In genomic region chr14:30995674-30996073, GRCh38 we compare ENCODE assay signal across 13 cellular contexts. TPM values are rescaled to one million over a fixed set of nuclear protein-coding genes. Genes with fewer than 3 reads are reported as not detected.
DNase-seq lines count a peak whose midpoint lies in the region; ATAC-seq and TF ChIP-seq lines count a peak whose summit lies in the region.
"Had no signal": no experiment of that assay in that cellular context is flagged by ENCODE, and none has a peak within 500 bp of the region (broad histone marks: within the 10 kb centered on the region; RNA-seq: fewer than 3 reads in every experiment).

No MANE protein-coding gene starts in this region.

- no peak overlapping the region for H2BK15ac ChIP-seq in mesenchymal stem cell (ENCODE audit: low read depth, poor library complexity, severe bottlenecking)

- H3K27me3 ChIP-seq in heart left ventricle (no peaks in the 10 kb centered on the region), mesenchymal stem cell (ENCODE audit: control insufficient read depth in 1 of 2, insufficient read depth in 1 of 2, low read length in 2 of 2) (no peaks in the 10 kb centered on the region), body of pancreas (no peaks in the 10 kb centered on the region)

- no peak overlapping the region for H3K23ac ChIP-seq in mesenchymal stem cell (ENCODE audit: low read length in 2 of 2)

- H3K79me1 ChIP-seq in mesenchymal stem cell (replicated peaks; ENCODE audit: low read length, poor library complexity, severe bottlenecking): no peaks in the 10 kb centered on the region

- peak overlapping the region; percentile 62 for H3K4me3 Mint-ChIP-seq in activated T-helper 17 cell treated with anti-CD3 and anti-CD28 coated beads, Interleukin-2, amount 50 U/mL, for 72 hours
- no peak overlapping the region for H3K4me3 Mint-ChIP-seq in stimulated activated memory B cell treated with anti-CD40 and anti-IgM and Interleukin-4, amounts not matched to agents 10 μg/mL and 1 μg/mL and 100 μg/mL, for 72 hours

- TF ChIP-seq CTCF in heart left ventricle (IDR thresholded peaks at IDR 0.05) (no peak), body of pancreas (IDR thresholded peaks at IDR 0.05) (no peak)

- intact Hi-C loops in heart left ventricle (cut with DNase I): no loop called here
- intact Hi-C loops in left cardiac atrium (cut with DNase I): no loop called here
- intact Hi-C loops in body of pancreas (cut with DNase I): no loop called here

- H3K27ac Mint-ChIP-seq in activated T-helper 17 cell treated with anti-CD3 and anti-CD28 coated beads, Interleukin-2, amount 50 U/mL, for 72 hours: peak overlapping the region; percentile 82
- peak overlapping the region; percentile 51 for H3K27ac Mint-ChIP-seq in stimulated activated memory B cell treated with anti-CD40 and anti-IgM and Interleukin-4, amounts not matched to agents 10 μg/mL and 1 μg/mL and 100 μg/mL, for 72 hours

- no peaks in the 10 kb centered on the region for H3K9me3 Mint-ChIP-seq in activated T-helper 17 cell treated with anti-CD3 and anti-CD28 coated beads, Interleukin-2, amount 50 U/mL, for 72 hours
- peaks cover 4% of the 10 kb centered on the region for H3K9me3 Mint-ChIP-seq in stimulated activated memory B cell treated with anti-CD40 and anti-IgM and Interleukin-4, amounts not matched to agents 10 μg/mL and 1 μg/mL and 100 μg/mL, for 72 hours

- no peak for TF ChIP-seq POLR2A in heart left ventricle (IDR thresholded peaks at IDR 0.05)
- no peak for TF ChIP-seq POLR2A in body of pancreas (IDR thresholded peaks at IDR 0.05)

- peaks cover 22% of the 10 kb centered on the region for H3K4me1 Mint-ChIP-seq in activated T-helper 17 cell treated with anti-CD3 and anti-CD28 coated beads, Interleukin-2, amount 50 U/mL, for 72 hours
- H3K4me1 Mint-ChIP-seq in stimulated activated memory B cell treated with anti-CD40 and anti-IgM and Interleukin-4, amounts not matched to agents 10 μg/mL and 1 μg/mL and 100 μg/mL, for 72 hours: peaks cover 52% of the 10 kb centered on the region

- no peak overlapping the region for H2BK5ac ChIP-seq in mesenchymal stem cell (ENCODE audit: low read depth, low read length, poor library complexity, severe bottlenecking)

- H4K8ac ChIP-seq in mesenchymal stem cell (ENCODE audit: low read length): no peak overlapping the region

- no peak overlapping the region for H2AFZ ChIP-seq in mesenchymal stem cell (ENCODE audit: low read depth, low read length)

- H2BK120ac ChIP-seq in mesenchymal stem cell (ENCODE audit: low read depth, low read length): no peak overlapping the region

- H3K14ac ChIP-seq in mesenchymal stem cell (ENCODE audit: low read length in 2 of 2): no peak overlapping the region

- H3K18ac ChIP-seq in mesenchymal stem cell (ENCODE audit: low read depth in 1 of 2, low read length in 2 of 2): no peak overlapping the region

- peaks cover 0 to 13% (median 0%) of the 10 kb centered on the region in 9 donors for H3K36me3 ChIP-seq in heart left ventricle
- H3K36me3 ChIP-seq in mesenchymal stem cell (ENCODE audit: control insufficient read depth in 1 of 2, insufficient read depth in 2 of 2, low read depth in 1 of 2, low read length in 2 of 2): peaks cover 7 to 14% of the 10 kb centered on the region in 2 experiments
- no peaks in the 10 kb centered on the region for H3K36me3 ChIP-seq in body of pancreas (replicated peaks in 1 of 2; ENCODE audit: insufficient read depth in 1 of 2, low read depth in 2 of 2)

- no peak overlapping the region for H3K4me3 ChIP-seq in heart left ventricle
- no peak overlapping the region for H3K4me3 ChIP-seq in mesenchymal stem cell (ENCODE audit: insufficient read depth in 1 of 2, low read depth in 1 of 2, low read length in 2 of 2)
- no peak overlapping the region for H3K4me3 ChIP-seq in body of pancreas

- no peak overlapping the region for H2AK5ac ChIP-seq in mesenchymal stem cell (ENCODE audit: low read length, severe bottlenecking)

- no peaks in the 10 kb centered on the region for H3K27me3 Mint-ChIP-seq in activated T-helper 17 cell treated with anti-CD3 and anti-CD28 coated beads, Interleukin-2, amount 50 U/mL, for 72 hours
- H3K27me3 Mint-ChIP-seq in stimulated activated memory B cell treated with anti-CD40 and anti-IgM and Interleukin-4, amounts not matched to agents 10 μg/mL and 1 μg/mL and 100 μg/mL, for 72 hours: no peaks in the 10 kb centered on the region

- H3K4me2 ChIP-seq in mesenchymal stem cell (ENCODE audit: low read length, poor library complexity, severe bottlenecking): no peak overlapping the region

- WGBS in heart left ventricle, 4 donors: 51 to 74% (median 60%) methylated on average over 3 of the region's 3 CpGs
- 87% methylated on average over 3 of the region's 3 CpGs for WGBS in mesenchymal stem cell
- WGBS in body of pancreas, 2 donors: 71 to 81% methylated on average over 3 of the region's 3 CpGs

- H4K91ac ChIP-seq in mesenchymal stem cell (ENCODE audit: low read length): no peak overlapping the region

- DNase-seq in heart left ventricle (no peak), left cardiac atrium (no peak), mesenchymal stem cell (no peak), body of pancreas (no peak)
- DNase-seq: effector memory CD4-positive, alpha-beta T cell; foreskin melanocyte; NCI-H146; NCI-H345; stimulated activated naive CD4-positive, alpha-beta T cell treated with Interleukin-2 at 50 U/mL for 16 hours had no signal

- no peak overlapping the region for H2BK12ac ChIP-seq in mesenchymal stem cell (ENCODE audit: low read length in 2 of 2)

- peaks cover 25% of the 10 kb centered on the region for H3K36me3 Mint-ChIP-seq in activated T-helper 17 cell treated with anti-CD3 and anti-CD28 coated beads, Interleukin-2, amount 50 U/mL, for 72 hours (ENCODE audit: low read depth)
- H3K36me3 Mint-ChIP-seq in stimulated activated memory B cell treated with anti-CD40 and anti-IgM and Interleukin-4, amounts not matched to agents 10 μg/mL and 1 μg/mL and 100 μg/mL, for 72 hours: peaks cover 35% of the 10 kb centered on the region

- H3K27ac ChIP-seq in heart left ventricle (peak overlapping the region in 8 of 12 donors; percentile 3 to 61 (median 48)), mesenchymal stem cell (ENCODE audit: low read length, poor library complexity, severe bottlenecking) (no peak overlapping the region), body of pancreas (no peak overlapping the region)

- H3K4ac ChIP-seq in mesenchymal stem cell (ENCODE audit: low read depth in 1 of 2, low read length in 2 of 2): no peak overlapping the region

- ATAC-seq in heart left ventricle: peak in 1 of 4 donors; percentile 18
- ATAC-seq in left cardiac atrium: no peak
- no peak for ATAC-seq in activated T-helper 17 cell treated with anti-CD3 and anti-CD28 coated beads, Interleukin-2, amount 50 U/mL, for 72 hours (replicated peaks)
- ATAC-seq in stimulated activated memory B cell treated with anti-CD40 and anti-IgM and Interleukin-4, amounts not matched to agents 10 μg/mL and 1 μg/mL and 100 μg/mL, for 72 hours: no peak
- ATAC-seq in body of pancreas: no peak
- no peak for ATAC-seq in GM21390 (IDR thresholded peaks at IDR 0.05; ENCODE audit: unreplicated experiment)
- no peak for ATAC-seq in GM19463 (IDR thresholded peaks at IDR 0.05; ENCODE audit: unreplicated experiment)

- H3K4me1 ChIP-seq in heart left ventricle (peaks cover 7 to 61% (median 31%) of the 10 kb centered on the region in 12 donors), mesenchymal stem cell (ENCODE audit: control insufficient read depth, insufficient read depth, low read depth, low read length) (no peaks in the 10 kb centered on the region), body of pancreas (peaks cover 24% of the 10 kb centered on the region)

- H3K9ac ChIP-seq in mesenchymal stem cell (ENCODE audit: low read length): peak overlapping the region; percentile 73

- peaks cover 0 to 25% (median 12%) of the 10 kb centered on the region in 12 donors for H3K9me3 ChIP-seq in heart left ventricle
- peaks cover 11% of the 10 kb centered on the region for H3K9me3 ChIP-seq in mesenchymal stem cell (ENCODE audit: control insufficient read depth, low read length)
- no peaks in the 10 kb centered on the region for H3K9me3 ChIP-seq in body of pancreas

RNA-seq across cellular contexts. Expression of gene AP4S1, which starts 29.8 kb away (rescaled TPM):
- total RNA-seq in heart left ventricle (10 to 100 TPM in 4 of 9 donors, 1 to 10 TPM in 5; 6.4 to 11.9 (median 8.6) TPM), left cardiac atrium (1 to 10 TPM; 6.3 to 7.5 TPM), body of pancreas (10 to 100 TPM in 1 of 2 donors, 1 to 10 TPM in 1; 8.6 to 13.7 TPM)
- polyA plus RNA-seq in heart left ventricle: 10 to 100 TPM in 1 of 2 donors, 1 to 10 TPM in 1; 7.5 to 11.8 TPM
- 1 to 10 TPM; 4.3 to 5.9 TPM for total RNA-seq in activated T-helper 17 cell treated with anti-CD3 and anti-CD28 coated beads, Interleukin-2, amount 50 U/mL, for 72 hours
- 6.7 TPM for polyA plus RNA-seq in mesenchymal stem cell (2013, experiment 1 of 2)
- polyA plus RNA-seq in mesenchymal stem cell (2013, experiment 2 of 2): 7.0 TPM

RNA-seq across cellular contexts. Expression of gene STRN3, which starts 30.5 kb away (rescaled TPM):
- total RNA-seq in heart left ventricle: 10 to 100 TPM; 29.3 to 60.3 (median 45.3) TPM
- polyA plus RNA-seq in heart left ventricle: 10 to 100 TPM; 11.0 to 21.3 TPM
- 10 to 100 TPM; 37.3 to 48.6 TPM for total RNA-seq in left cardiac atrium
- total RNA-seq in activated T-helper 17 cell treated with anti-CD3 and anti-CD28 coated beads, Interleukin-2, amount 50 U/mL, for 72 hours: 10 to 100 TPM; 18.6 to 31.1 TPM
- polyA plus RNA-seq in mesenchymal stem cell (2013, experiment 1 of 2): 19.4 TPM
- 20.0 TPM for polyA plus RNA-seq in mesenchymal stem cell (2013, experiment 2 of 2)
- 10 to 100 TPM; 18.1 to 18.9 TPM for total RNA-seq in body of pancreas

Comparison
In these comparisons a context has a peak if more than half of its experiments do, and no peak if none do; other contexts are left out.
1. H3K27ac ChIP-seq: peak in heart left ventricle (8 of 12); none in mesenchymal stem cell (single experiment) and body of pancreas (0 of 4).